ENCODE assay signal across 2 cellular contexts in the genomic region with DNA sequence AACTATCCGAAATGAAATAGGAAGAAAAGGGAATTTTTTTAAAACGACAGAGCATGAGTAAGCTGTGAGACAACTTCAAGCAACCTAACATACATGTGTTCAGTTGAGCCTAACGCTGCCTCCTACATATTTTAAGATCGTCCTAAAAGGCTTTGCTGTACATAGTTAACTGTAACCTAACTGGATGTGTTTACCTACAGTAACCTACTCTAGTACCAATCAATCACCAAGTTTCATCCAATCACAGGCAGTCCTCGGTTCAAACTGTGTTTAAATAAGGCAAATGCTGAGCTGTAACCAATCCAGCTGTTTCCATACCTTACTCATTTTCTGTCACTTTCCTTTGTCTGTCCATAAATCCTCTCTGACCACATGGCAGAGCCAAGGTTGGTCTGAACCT.
TF ChIP-seq lines count a peak whose summit lies in the region.

No MANE protein-coding gene starts in this region.

TF ChIP-seq in K562, 482 proteins besides CTCF, POLR2A, EP300 and RAD21:
- peak; percentile 63; the same call in 1 of the 2 replicates for TF ChIP-seq MYBL2 (IDR thresholded peaks at IDR 0.05; ENCODE audit: low read depth)
- TF ChIP-seq MYBL2 (CRISPR knock-in tag; IDR thresholded peaks at IDR 0.05; ENCODE audit: borderline replicate concordance) = no peak
- TF ChIP-seq FOXM1 (IDR thresholded peaks at IDR 0.05; ENCODE audit: low read depth) = peak; percentile 66
- TF ChIP-seq FOXM1 (CRISPR knock-in tag; IDR thresholded peaks at IDR 0.05; ENCODE audit: low read depth) = no peak
- TF ChIP-seq ZNF445 (CRISPR knock-in tag; IDR thresholded peaks at IDR 0.05; ENCODE audit: low read depth) = no peak
- TF ChIP-seq, protein P1, sequence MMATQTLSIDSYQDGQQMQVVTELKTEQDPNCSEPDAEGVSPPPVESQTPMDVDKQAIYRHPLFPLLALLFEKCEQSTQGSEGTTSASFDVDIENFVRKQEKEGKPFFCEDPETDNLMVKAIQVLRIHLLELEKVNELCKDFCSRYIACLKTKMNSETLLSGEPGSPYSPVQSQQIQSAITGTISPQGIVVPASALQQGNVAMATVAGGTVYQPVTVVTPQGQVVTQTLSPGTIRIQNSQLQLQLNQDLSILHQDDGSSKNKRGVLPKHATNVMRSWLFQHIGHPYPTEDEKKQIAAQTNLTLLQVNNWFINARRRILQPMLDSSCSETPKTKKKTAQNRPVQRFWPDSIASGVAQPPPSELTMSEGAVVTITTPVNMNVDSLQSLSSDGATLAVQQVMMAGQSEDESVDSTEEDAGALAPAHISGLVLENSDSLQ (IDR thresholded peaks at IDR 0.05) = peak; percentile 77
- TF ChIP-seq CREBBP (IDR thresholded peaks at IDR 0.05; ENCODE audit: low read depth, low read length) = no peak
- TF ChIP-seq HDAC2 (IDR thresholded peaks at IDR 0.05) = no peak
- no peak for TF ChIP-seq TFAM (CRISPR knock-in tag; conservative IDR thresholded peaks at IDR 0.05)
- no peak for TF ChIP-seq THRAP3 (IDR thresholded peaks at IDR 0.05; ENCODE audit: borderline replicate concordance)
- no peak for TF ChIP-seq BDP1 (IDR thresholded peaks at IDR 0.05; ENCODE audit: insufficient read depth, insufficient read length)

TF ChIP-seq in WTC11, 78 proteins besides CTCF, POLR2A, EP300 and RAD21:
- TF ChIP-seq, protein P2, sequence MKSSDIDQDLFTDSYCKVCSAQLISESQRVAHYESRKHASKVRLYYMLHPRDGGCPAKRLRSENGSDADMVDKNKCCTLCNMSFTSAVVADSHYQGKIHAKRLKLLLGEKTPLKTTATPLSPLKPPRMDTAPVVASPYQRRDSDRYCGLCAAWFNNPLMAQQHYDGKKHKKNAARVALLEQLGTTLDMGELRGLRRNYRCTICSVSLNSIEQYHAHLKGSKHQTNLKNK (CRISPR knock-in tag; IDR thresholded peaks at IDR 0.05) = no peak
- TF ChIP-seq EMX1 (CRISPR knock-in tag; IDR thresholded peaks at IDR 0.05) = no peak
- no peak for TF ChIP-seq SMAD4 (CRISPR knock-in tag; IDR thresholded peaks at IDR 0.05)
- TF ChIP-seq, protein P3, sequence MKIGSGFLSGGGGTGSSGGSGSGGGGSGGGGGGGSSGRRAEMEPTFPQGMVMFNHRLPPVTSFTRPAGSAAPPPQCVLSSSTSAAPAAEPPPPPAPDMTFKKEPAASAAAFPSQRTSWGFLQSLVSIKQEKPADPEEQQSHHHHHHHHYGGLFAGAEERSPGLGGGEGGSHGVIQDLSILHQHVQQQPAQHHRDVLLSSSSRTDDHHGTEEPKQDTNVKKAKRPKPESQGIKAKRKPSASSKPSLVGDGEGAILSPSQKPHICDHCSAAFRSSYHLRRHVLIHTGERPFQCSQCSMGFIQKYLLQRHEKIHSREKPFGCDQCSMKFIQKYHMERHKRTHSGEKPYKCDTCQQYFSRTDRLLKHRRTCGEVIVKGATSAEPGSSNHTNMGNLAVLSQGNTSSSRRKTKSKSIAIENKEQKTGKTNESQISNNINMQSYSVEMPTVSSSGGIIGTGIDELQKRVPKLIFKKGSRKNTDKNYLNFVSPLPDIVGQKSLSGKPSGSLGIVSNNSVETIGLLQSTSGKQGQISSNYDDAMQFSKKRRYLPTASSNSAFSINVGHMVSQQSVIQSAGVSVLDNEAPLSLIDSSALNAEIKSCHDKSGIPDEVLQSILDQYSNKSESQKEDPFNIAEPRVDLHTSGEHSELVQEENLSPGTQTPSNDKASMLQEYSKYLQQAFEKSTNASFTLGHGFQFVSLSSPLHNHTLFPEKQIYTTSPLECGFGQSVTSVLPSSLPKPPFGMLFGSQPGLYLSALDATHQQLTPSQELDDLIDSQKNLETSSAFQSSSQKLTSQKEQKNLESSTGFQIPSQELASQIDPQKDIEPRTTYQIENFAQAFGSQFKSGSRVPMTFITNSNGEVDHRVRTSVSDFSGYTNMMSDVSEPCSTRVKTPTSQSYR (CRISPR knock-in tag; IDR thresholded peaks at IDR 0.05) = no peak
- TF ChIP-seq, protein P4, sequence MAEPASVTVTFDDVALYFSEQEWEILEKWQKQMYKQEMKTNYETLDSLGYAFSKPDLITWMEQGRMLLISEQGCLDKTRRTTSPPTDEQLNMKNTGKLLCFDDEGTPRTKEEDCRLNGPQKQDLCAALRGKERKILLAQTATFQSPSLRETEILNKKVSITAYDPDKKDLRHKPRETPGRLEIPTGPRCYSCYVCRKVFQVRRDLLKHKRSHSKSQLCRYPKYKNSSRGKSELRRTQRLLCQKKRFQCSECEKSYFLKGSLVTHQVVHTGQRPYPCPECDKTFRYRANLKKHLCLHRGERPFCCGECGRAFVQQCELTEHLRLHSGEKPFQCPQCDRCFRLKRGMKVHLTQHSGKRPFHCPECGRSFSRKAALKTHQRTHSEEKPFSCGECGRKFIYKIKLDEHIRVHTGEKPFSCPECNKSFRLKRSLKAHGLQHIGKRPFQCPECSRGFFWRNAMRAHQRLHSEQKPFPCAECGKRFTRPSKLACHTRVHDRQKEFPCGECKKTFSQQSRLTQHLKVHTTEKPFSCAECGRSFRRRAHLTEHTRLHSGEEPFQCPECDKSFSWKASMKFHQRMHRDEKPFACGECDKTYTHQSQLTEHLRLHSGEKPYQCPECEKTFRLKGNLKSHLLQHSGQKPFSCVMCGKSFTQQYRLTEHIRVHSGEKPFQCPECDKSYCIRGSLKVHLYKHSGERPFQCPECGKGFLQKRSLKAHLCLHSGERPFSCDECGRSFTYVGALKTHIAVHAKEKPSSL (CRISPR knock-in tag; conservative IDR thresholded peaks at IDR 0.05) = no peak
- no peak for TF ChIP-seq SMAD3 (CRISPR knock-in tag; IDR thresholded peaks at IDR 0.05; ENCODE audit: borderline replicate concordance)
- no peak for TF ChIP-seq JAZF1 (CRISPR knock-in tag; IDR thresholded peaks at IDR 0.05)
- TF ChIP-seq ESRRA (CRISPR knock-in tag; IDR thresholded peaks at IDR 0.05; ENCODE audit: borderline replicate concordance) = no peak
- TF ChIP-seq ZNF317 (CRISPR knock-in tag; IDR thresholded peaks at IDR 0.05; ENCODE audit: borderline replicate concordance, low read depth) = no peak
- no peak for TF ChIP-seq ZNF138 (CRISPR knock-in tag; conservative IDR thresholded peaks at IDR 0.05)
